ENCODE assay signal across 9 cellular contexts in the genomic region with DNA sequence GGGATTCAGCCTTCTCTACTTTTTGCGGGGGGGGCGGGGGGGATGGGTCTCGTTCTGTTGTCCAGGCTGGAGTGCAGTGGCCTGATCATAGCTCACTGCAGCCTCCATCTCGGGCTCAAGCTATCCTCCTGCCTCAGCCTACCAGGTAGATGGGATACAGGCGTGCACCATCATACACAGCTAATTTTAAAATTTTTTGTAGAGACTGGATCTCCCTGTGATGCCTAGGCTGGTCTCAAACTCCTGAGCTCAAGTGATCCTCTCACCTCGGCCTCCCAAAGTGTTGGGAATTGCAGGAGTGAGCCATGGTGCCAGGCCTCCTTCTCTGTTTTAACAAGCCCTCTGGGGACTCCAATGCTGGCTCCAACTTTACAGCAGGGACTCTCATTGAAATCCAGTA. TPM values are rescaled to one million over a fixed set of nuclear protein-coding genes. Genes with fewer than 3 reads are reported as not detected.
DNase-seq lines count a peak whose midpoint lies in the region; ATAC-seq and TF ChIP-seq lines count a peak whose summit lies in the region.
"Had no signal": no experiment of that assay in that cellular context is flagged by ENCODE, and none has a peak within 500 bp of the region (broad histone marks: within the 10 kb centered on the region; RNA-seq: fewer than 3 reads in every experiment).

No MANE protein-coding gene starts in this region.

- no peak for ATAC-seq in activated T-cell treated with anti-CD3 and anti-CD28 coated beads, Interleukin-2, amount 50 U/mL, for 72 hours (replicated peaks in 1 of 2)
- ATAC-seq in HG03457 (IDR thresholded peaks at IDR 0.05; ENCODE audit: unreplicated experiment) (no peak), GM21423 (IDR thresholded peaks at IDR 0.05; ENCODE audit: unreplicated experiment) (no peak)

- no peak for TF ChIP-seq POLR2A in stomach (IDR thresholded peaks at IDR 0.05)

- no peak for DNase-seq in activated T-cell treated with anti-CD3 and anti-CD28 coated beads, Interleukin-2, amount 50 U/mL, for 72 hours
- no peak for DNase-seq in activated T-cell treated with anti-CD3 and anti-CD28 coated beads for 4 hours
- no peak for DNase-seq in activated CD4-positive, alpha-beta memory T cell treated with anti-CD3 and anti-CD28 coated beads for 36 hours
- no peak for DNase-seq in stomach
- no peak for DNase-seq in DMS 273 (lab: John Stamatoyannopoulos, UW; ENCODE audit: unreplicated experiment)
- DNase-seq: NCI-H187 had no signal

- 51 to 93% (median 55%) methylated on average over 3 to 6 of the region's 6 CpGs for WGBS in stomach, 5 donors

- H3K36me3 Mint-ChIP-seq in activated T-cell treated with anti-CD3 and anti-CD28 coated beads, Interleukin-2, amount 50 U/mL, for 72 hours (ENCODE audit: insufficient read depth in 2 of 2), result peaks cover 37 to 39% of the 10 kb centered on the region in 2 donors
- H3K36me3 Mint-ChIP-seq in activated CD4-positive, alpha-beta memory T cell treated with anti-CD3 and anti-CD28 coated beads for 36 hours, result peaks cover 44% of the 10 kb centered on the region

- peaks cover 25% of the 10 kb centered on the region for H3K4me1 Mint-ChIP-seq in activated T-cell treated with anti-CD3 and anti-CD28 coated beads, Interleukin-2, amount 50 U/mL, for 72 hours (ENCODE audit: low read depth)
- H3K4me1 Mint-ChIP-seq in activated CD4-positive, alpha-beta memory T cell treated with anti-CD3 and anti-CD28 coated beads for 36 hours (ENCODE audit: low read depth), result peaks cover 26% of the 10 kb centered on the region

- no peak overlapping the region for H3K27ac ChIP-seq in iPS-20b (ENCODE audit: low read length)
- H3K27ac ChIP-seq in stomach, result no peak overlapping the region

- peaks cover 18 to 29% of the 10 kb centered on the region in 2 donors for H3K9me3 Mint-ChIP-seq in activated T-cell treated with anti-CD3 and anti-CD28 coated beads, Interleukin-2, amount 50 U/mL, for 72 hours
- peaks cover 66% of the 10 kb centered on the region for H3K9me3 Mint-ChIP-seq in activated CD4-positive, alpha-beta memory T cell treated with anti-CD3 and anti-CD28 coated beads for 36 hours

- H3K4me3 ChIP-seq in iPS-20b (ENCODE audit: low read length) (peak overlapping the region; percentile 81), stomach (peak overlapping the region; percentile 70 to 99 (median 88))

- H3K9me3 ChIP-seq in iPS-20b (ENCODE audit: insufficient read depth, low read depth, low read length), result peaks cover 22% of the 10 kb centered on the region
- H3K9me3 ChIP-seq in stomach, result peaks cover 13 to 33% (median 18%) of the 10 kb centered on the region in 4 donors

- no peaks in the 10 kb centered on the region for H3K27me3 Mint-ChIP-seq in activated T-cell treated with anti-CD3 and anti-CD28 coated beads, Interleukin-2, amount 50 U/mL, for 72 hours (ENCODE audit: low read depth)
- no peaks in the 10 kb centered on the region for H3K27me3 Mint-ChIP-seq in activated CD4-positive, alpha-beta memory T cell treated with anti-CD3 and anti-CD28 coated beads for 36 hours

- H3K27ac Mint-ChIP-seq in activated T-cell treated with anti-CD3 and anti-CD28 coated beads, Interleukin-2, amount 50 U/mL, for 72 hours, result no peak overlapping the region
- no peak overlapping the region for H3K27ac Mint-ChIP-seq in activated CD4-positive, alpha-beta memory T cell treated with anti-CD3 and anti-CD28 coated beads for 36 hours

- H3K27me3 ChIP-seq in iPS-20b (ENCODE audit: insufficient read depth, low read length), result peaks cover 15% of the 10 kb centered on the region
- no peaks in the 10 kb centered on the region for H3K27me3 ChIP-seq in stomach

- TF ChIP-seq CTCF in stomach (IDR thresholded peaks at IDR 0.05), result no peak

- POLR2A ChIA-PET in activated CD4-positive, alpha-beta memory T cell treated with anti-CD3 and anti-CD28 coated beads for 36 hours (lab: Charles Lee), result no interaction called here

- intact Hi-C loops in activated CD4-positive, alpha-beta memory T cell treated with anti-CD3 and anti-CD28 coated beads for 36 hours (cut with micrococcal nuclease), result loop anchor here (5.0 kb wide), 1 partner anchor 37 kb away; a partner anchor contains a TSS
- intact Hi-C loops in stomach (cut with DNase I; ENCODE audit: low total_unique reads), result no loop called here

- no peak overlapping the region for H3K9ac ChIP-seq in iPS-20b (ENCODE audit: low read depth, low read length)

- H3K4me3 Mint-ChIP-seq in activated T-cell treated with anti-CD3 and anti-CD28 coated beads, Interleukin-2, amount 50 U/mL, for 72 hours, result peak overlapping the region; percentile 79 to 98
- H3K4me3 Mint-ChIP-seq in activated CD4-positive, alpha-beta memory T cell treated with anti-CD3 and anti-CD28 coated beads for 36 hours, result peak overlapping the region; percentile 73

- TF ChIP-seq EP300 in stomach (IDR thresholded peaks at IDR 0.05), result no peak

- CTCF ChIA-PET in activated CD4-positive, alpha-beta memory T cell treated with anti-CD3 and anti-CD28 coated beads for 36 hours (lab: Charles Lee), result interaction anchor here (1.1 to 1.5 kb wide), 2 partner anchors 48 to 80 kb away, joined by 3 read pairs; no protein-coding TSS in a partner anchor

- peaks cover 6% of the 10 kb centered on the region for H3K36me3 ChIP-seq in iPS-20b (ENCODE audit: insufficient read depth, low read depth, low read length)
- peaks cover 12 to 18% (median 16%) of the 10 kb centered on the region in 4 donors for H3K36me3 ChIP-seq in stomach

- H3K4me1 ChIP-seq in iPS-20b (ENCODE audit: insufficient read depth, low read length) (no peaks in the 10 kb centered on the region; the same call in 1 of the 2 replicates), stomach (peaks cover 19 to 33% (median 27%) of the 10 kb centered on the region in 4 donors)

RNA-seq across cellular contexts. Expression of a gene that starts 0.6 kb away (rescaled TPM):
- 1 to 10 TPM; 8.3 to 9.1 TPM for total RNA-seq in activated T-cell treated with anti-CD3 and anti-CD28 coated beads, Interleukin-2, amount 50 U/mL, for 72 hours
- 1 to 10 TPM; 6.4 to 6.9 TPM for total RNA-seq in activated CD4-positive, alpha-beta memory T cell treated with anti-CD3 and anti-CD28 coated beads for 36 hours
- total RNA-seq in stomach, result 10 to 100 TPM in 2 of 5 donors, 1 to 10 TPM in 2, under 1 TPM in 1; 0.87 to 14.3 (median 8.4) TPM
- polyA plus RNA-seq in stomach, result 1 to 10 TPM in 1 of 3 donors, under 1 TPM in 2; 0.78 to 1.4 (median 0.87) TPM

RNA-seq across cellular contexts. Expression of a gene that starts 35.5 kb away (rescaled TPM):
- total RNA-seq in activated T-cell treated with anti-CD3 and anti-CD28 coated beads, Interleukin-2, amount 50 U/mL, for 72 hours, result 100 to 1,000 TPM; 233 to 236 TPM
- 100 to 1,000 TPM; 204 to 223 TPM for total RNA-seq in activated CD4-positive, alpha-beta memory T cell treated with anti-CD3 and anti-CD28 coated beads for 36 hours
- total RNA-seq in stomach, result 10 to 100 TPM; 39.7 to 74.1 (median 48.1) TPM
- polyA plus RNA-seq in stomach, result 10 to 100 TPM; 29.8 to 52.2 (median 34.4) TPM

RNA-seq across cellular contexts. Expression of a gene that starts 37.9 kb away (rescaled TPM):
- total RNA-seq in activated T-cell treated with anti-CD3 and anti-CD28 coated beads, Interleukin-2, amount 50 U/mL, for 72 hours, result 1 to 10 TPM; 4.6 to 8.5 TPM
- 1 to 10 TPM; 3.7 to 4.2 TPM for total RNA-seq in activated CD4-positive, alpha-beta memory T cell treated with anti-CD3 and anti-CD28 coated beads for 36 hours
- total RNA-seq in stomach, result 1 to 10 TPM in 3 of 5 donors, under 1 TPM in 1, not detected in 1; 0.58 to 4.1 (median 3.5) TPM
- polyA plus RNA-seq in stomach, result 1 to 10 TPM; 1.2 to 6.1 (median 1.4) TPM
